In genomic region chr14:82855912-82856381, GRCh38 we compare ENCODE assay signal across 7 cellular contexts.
DNase-seq lines count a peak whose midpoint lies in the region; ATAC-seq, FAIRE-seq and TF ChIP-seq lines count a peak whose summit lies in the region.

No MANE protein-coding gene starts in this region.

- no peaks in the 10 kb centered on the region for H3K27me3 ChIP-seq in HAP-1 (ENCODE audit: low read depth)
- no peaks in the 10 kb centered on the region for H3K27me3 ChIP-seq in gastrocnemius medialis

- H3K4me3 ChIP-seq in HAP-1 (no peak overlapping the region), gastrocnemius medialis (no peak overlapping the region)

- TF ChIP-seq POLR2A in gastrocnemius medialis (IDR thresholded peaks at IDR 0.05) = no peak

- ATAC-seq in GM21528 (IDR thresholded peaks at IDR 0.05; ENCODE audit: low FRiP score, unreplicated experiment) = no peak
- ATAC-seq in HG02571 (IDR thresholded peaks at IDR 0.05; ENCODE audit: unreplicated experiment) = no peak
- ATAC-seq in gastrocnemius medialis = no peak

- peak in 1 of 5 experiments; percentile 14 for TF ChIP-seq CTCF in gastrocnemius medialis (IDR thresholded peaks at IDR 0.05 in 4 of 5, conservative IDR thresholded peaks at IDR 0.05 in 1 of 5)

- H3K9me3 ChIP-seq in HAP-1 (no peaks in the 10 kb centered on the region), gastrocnemius medialis (no peaks in the 10 kb centered on the region)

- intact Hi-C loops in gastrocnemius medialis (cut with DNase I; ENCODE audit: low total_unique reads) = no loop called here

- H3K36me3 ChIP-seq in HAP-1 (replicated peaks) = no peaks in the 10 kb centered on the region
- H3K36me3 ChIP-seq in gastrocnemius medialis = no peaks in the 10 kb centered on the region

- peak; percentile 15 for FAIRE-seq in endometrium (lab: Jason Lieb, UNC)

- in situ Hi-C loops in HAP-1 (cut with MboI; ENCODE audit: low sequenced_read_pairs) (no loop called here), gastrocnemius medialis (cut with MboI; ENCODE audit: low sequenced_read_pairs in 4 of 4) (no loop called here)

- no peak overlapping the region for H3K27ac ChIP-seq in gastrocnemius medialis

- H3K4me1 ChIP-seq in HAP-1 = peaks cover 2% of the 10 kb centered on the region; the same call in 1 of the 2 replicates
- H3K4me1 ChIP-seq in gastrocnemius medialis = no peaks in the 10 kb centered on the region

- DNase-seq in HAP-1 (ENCODE audit: low spot score in 2 of 2) = peak; percentile 66 to 73
- DNase-seq in NCI-H526 (lab: John Stamatoyannopoulos, UW) = peak; percentile 24 to 57
- peak; percentile 48 for DNase-seq in retina
- DNase-seq in gastrocnemius medialis = no peak

Comparison
In these comparisons a context has a peak if more than half of its experiments do, and no peak if none do; other contexts are left out.
1. DNase-seq: peak in HAP-1 (2 of 2), NCI-H526 (2 of 2) and retina (single experiment); none in gastrocnemius medialis (0 of 2).